1 cellular context compared by ENCODE assay signal in genomic region chr1:36156329-36157114, GRCh38.
TF ChIP-seq lines count a peak whose summit lies in the region.

No MANE protein-coding gene starts in this region.

TF ChIP-seq in HepG2, 621 proteins besides CTCF, POLR2A, EP300 and RAD21 (continued from another document and continues in another):
- TF ChIP-seq KIAA2018 (CRISPR knock-in tag; IDR thresholded peaks at IDR 0.05; ENCODE audit: borderline replicate concordance): no peak
- TF ChIP-seq ZNF468 (CRISPR knock-in tag; IDR thresholded peaks at IDR 0.05): no peak
- TF ChIP-seq, protein P1, sequence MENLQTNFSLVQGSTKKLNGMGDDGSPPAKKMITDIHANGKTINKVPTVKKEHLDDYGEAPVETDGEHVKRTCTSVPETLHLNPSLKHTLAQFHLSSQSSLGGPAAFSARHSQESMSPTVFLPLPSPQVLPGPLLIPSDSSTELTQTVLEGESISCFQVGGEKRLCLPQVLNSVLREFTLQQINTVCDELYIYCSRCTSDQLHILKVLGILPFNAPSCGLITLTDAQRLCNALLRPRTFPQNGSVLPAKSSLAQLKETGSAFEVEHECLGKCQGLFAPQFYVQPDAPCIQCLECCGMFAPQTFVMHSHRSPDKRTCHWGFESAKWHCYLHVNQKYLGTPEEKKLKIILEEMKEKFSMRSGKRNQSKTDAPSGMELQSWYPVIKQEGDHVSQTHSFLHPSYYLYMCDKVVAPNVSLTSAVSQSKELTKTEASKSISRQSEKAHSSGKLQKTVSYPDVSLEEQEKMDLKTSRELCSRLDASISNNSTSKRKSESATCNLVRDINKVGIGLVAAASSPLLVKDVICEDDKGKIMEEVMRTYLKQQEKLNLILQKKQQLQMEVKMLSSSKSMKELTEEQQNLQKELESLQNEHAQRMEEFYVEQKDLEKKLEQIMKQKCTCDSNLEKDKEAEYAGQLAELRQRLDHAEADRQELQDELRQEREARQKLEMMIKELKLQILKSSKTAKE (CRISPR knock-in tag; IDR thresholded peaks at IDR 0.05; ENCODE audit: borderline replicate concordance): 0 out of 2 replicates have a peak, but pooled peaks have one; percentile 38
- TF ChIP-seq ZNF430 (CRISPR knock-in tag; IDR thresholded peaks at IDR 0.05): 0 out of 2 replicates have a peak, but pooled peaks have one; percentile 20
- peak; percentile 93 for TF ChIP-seq ZMYM3 (CRISPR knock-in tag; IDR thresholded peaks at IDR 0.05)
- TF ChIP-seq ZNF124 (CRISPR knock-in tag; IDR thresholded peaks at IDR 0.05): no peak
- peak; percentile 7 for TF ChIP-seq AGO1 (IDR thresholded peaks at IDR 0.05; ENCODE audit: low read depth, low read length, poor library complexity, severe bottlenecking)
- TF ChIP-seq ZNF292 (CRISPR knock-in tag; IDR thresholded peaks at IDR 0.05; ENCODE audit: borderline replicate concordance, low read depth): peak; percentile 37; the same call in 1 of the 2 replicates
- TF ChIP-seq AGO2 (optimal IDR thresholded peaks at IDR 0.05; ENCODE audit: low read depth, low read length): peak; percentile 39
- 0 out of 2 replicates have a peak, but pooled peaks have one; percentile 14 for TF ChIP-seq MAX (IDR thresholded peaks at IDR 0.05)
- TF ChIP-seq NFYC (CRISPR knock-in tag; IDR thresholded peaks at IDR 0.05): no peak
- no peak for TF ChIP-seq ZNF460 (CRISPR knock-in tag; IDR thresholded peaks at IDR 0.05; ENCODE audit: borderline replicate concordance)
- TF ChIP-seq ZNF772 (CRISPR knock-in tag; IDR thresholded peaks at IDR 0.05): 0 out of 2 replicates have a peak, but pooled peaks have one; percentile 61
- no peak for TF ChIP-seq ZSCAN31 (CRISPR knock-in tag; IDR thresholded peaks at IDR 0.05; ENCODE audit: low read depth)
- TF ChIP-seq PATZ1 (CRISPR knock-in tag; IDR thresholded peaks at IDR 0.05): peak; percentile 46; the same call in 1 of the 2 replicates
- TF ChIP-seq ZNF567 (CRISPR knock-in tag; IDR thresholded peaks at IDR 0.05; ENCODE audit: borderline replicate concordance): no peak
- no peak for TF ChIP-seq PPARG (CRISPR knock-in tag; conservative IDR thresholded peaks at IDR 0.05)
- TF ChIP-seq, protein P2, sequence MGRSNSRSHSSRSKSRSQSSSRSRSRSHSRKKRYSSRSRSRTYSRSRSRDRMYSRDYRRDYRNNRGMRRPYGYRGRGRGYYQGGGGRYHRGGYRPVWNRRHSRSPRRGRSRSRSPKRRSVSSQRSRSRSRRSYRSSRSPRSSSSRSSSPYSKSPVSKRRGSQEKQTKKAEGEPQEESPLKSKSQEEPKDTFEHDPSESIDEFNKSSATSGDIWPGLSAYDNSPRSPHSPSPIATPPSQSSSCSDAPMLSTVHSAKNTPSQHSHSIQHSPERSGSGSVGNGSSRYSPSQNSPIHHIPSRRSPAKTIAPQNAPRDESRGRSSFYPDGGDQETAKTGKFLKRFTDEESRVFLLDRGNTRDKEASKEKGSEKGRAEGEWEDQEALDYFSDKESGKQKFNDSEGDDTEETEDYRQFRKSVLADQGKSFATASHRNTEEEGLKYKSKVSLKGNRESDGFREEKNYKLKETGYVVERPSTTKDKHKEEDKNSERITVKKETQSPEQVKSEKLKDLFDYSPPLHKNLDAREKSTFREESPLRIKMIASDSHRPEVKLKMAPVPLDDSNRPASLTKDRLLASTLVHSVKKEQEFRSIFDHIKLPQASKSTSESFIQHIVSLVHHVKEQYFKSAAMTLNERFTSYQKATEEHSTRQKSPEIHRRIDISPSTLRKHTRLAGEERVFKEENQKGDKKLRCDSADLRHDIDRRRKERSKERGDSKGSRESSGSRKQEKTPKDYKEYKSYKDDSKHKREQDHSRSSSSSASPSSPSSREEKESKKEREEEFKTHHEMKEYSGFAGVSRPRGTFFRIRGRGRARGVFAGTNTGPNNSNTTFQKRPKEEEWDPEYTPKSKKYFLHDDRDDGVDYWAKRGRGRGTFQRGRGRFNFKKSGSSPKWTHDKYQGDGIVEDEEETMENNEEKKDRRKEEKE (IDR thresholded peaks at IDR 0.05): no peak
- TF ChIP-seq ZNF580 (CRISPR knock-in tag; IDR thresholded peaks at IDR 0.05; ENCODE audit: borderline replicate concordance, low read depth): no peak
- TF ChIP-seq PBX3 (CRISPR knock-in tag; IDR thresholded peaks at IDR 0.05; ENCODE audit: borderline replicate concordance): no peak
- peak; percentile 25; the same call in 1 of the 2 replicates for TF ChIP-seq MEIS2 (CRISPR knock-in tag; IDR thresholded peaks at IDR 0.05)
- TF ChIP-seq NONO (IDR thresholded peaks at IDR 0.05): no peak
- TF ChIP-seq NONO (CRISPR knock-in tag; conservative IDR thresholded peaks at IDR 0.05): 0 out of 2 replicates have a peak, but pooled peaks have one; percentile 29
- TF ChIP-seq MTA3 (CRISPR knock-in tag; IDR thresholded peaks at IDR 0.05): no peak
- TF ChIP-seq HDAC2 (CRISPR knock-in tag; IDR thresholded peaks at IDR 0.05): 0 out of 2 replicates have a peak, but pooled peaks have one; percentile 13
- TF ChIP-seq SCMH1 (CRISPR knock-in tag; IDR thresholded peaks at IDR 0.05; ENCODE audit: borderline replicate concordance): no peak
- no peak for TF ChIP-seq KLF9 (CRISPR knock-in tag; IDR thresholded peaks at IDR 0.05; ENCODE audit: low read depth)
- no peak; the same call in 1 of the 2 replicates for TF ChIP-seq EED (CRISPR knock-in tag; IDR thresholded peaks at IDR 0.05)
- TF ChIP-seq, protein P3, sequence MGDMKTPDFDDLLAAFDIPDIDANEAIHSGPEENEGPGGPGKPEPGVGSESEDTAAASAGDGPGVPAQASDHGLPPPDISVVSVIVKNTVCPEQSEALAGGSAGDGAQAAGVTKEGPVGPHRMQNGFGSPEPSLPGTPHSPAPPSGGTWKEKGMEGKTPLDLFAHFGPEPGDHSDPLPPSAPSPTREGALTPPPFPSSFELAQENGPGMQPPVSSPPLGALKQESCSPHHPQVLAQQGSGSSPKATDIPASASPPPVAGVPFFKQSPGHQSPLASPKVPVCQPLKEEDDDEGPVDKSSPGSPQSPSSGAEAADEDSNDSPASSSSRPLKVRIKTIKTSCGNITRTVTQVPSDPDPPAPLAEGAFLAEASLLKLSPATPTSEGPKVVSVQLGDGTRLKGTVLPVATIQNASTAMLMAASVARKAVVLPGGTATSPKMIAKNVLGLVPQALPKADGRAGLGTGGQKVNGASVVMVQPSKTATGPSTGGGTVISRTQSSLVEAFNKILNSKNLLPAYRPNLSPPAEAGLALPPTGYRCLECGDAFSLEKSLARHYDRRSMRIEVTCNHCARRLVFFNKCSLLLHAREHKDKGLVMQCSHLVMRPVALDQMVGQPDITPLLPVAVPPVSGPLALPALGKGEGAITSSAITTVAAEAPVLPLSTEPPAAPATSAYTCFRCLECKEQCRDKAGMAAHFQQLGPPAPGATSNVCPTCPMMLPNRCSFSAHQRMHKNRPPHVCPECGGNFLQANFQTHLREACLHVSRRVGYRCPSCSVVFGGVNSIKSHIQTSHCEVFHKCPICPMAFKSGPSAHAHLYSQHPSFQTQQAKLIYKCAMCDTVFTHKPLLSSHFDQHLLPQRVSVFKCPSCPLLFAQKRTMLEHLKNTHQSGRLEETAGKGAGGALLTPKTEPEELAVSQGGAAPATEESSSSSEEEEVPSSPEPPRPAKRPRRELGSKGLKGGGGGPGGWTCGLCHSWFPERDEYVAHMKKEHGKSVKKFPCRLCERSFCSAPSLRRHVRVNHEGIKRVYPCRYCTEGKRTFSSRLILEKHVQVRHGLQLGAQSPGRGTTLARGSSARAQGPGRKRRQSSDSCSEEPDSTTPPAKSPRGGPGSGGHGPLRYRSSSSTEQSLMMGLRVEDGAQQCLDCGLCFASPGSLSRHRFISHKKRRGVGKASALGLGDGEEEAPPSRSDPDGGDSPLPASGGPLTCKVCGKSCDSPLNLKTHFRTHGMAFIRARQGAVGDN (CRISPR knock-in tag; IDR thresholded peaks at IDR 0.05): peak; percentile 72
- peak; percentile 62; the same call in 1 of the 2 replicates for TF ChIP-seq MYC (CRISPR knock-in tag; IDR thresholded peaks at IDR 0.05; ENCODE audit: borderline replicate concordance)
- TF ChIP-seq DMAP1 (CRISPR knock-in tag; IDR thresholded peaks at IDR 0.05): no peak
- no peak for TF ChIP-seq ZNF629 (CRISPR knock-in tag; conservative IDR thresholded peaks at IDR 0.05)
- TF ChIP-seq TBX2 (CRISPR knock-in tag; IDR thresholded peaks at IDR 0.05; ENCODE audit: borderline replicate concordance): peak; percentile 44; the same call in 1 of the 2 replicates
- TF ChIP-seq RARA (CRISPR knock-in tag; IDR thresholded peaks at IDR 0.05): no peak
- no peak for TF ChIP-seq SNAPC5 (CRISPR knock-in tag; IDR thresholded peaks at IDR 0.05; ENCODE audit: borderline replicate concordance)
- TF ChIP-seq MAF1 (CRISPR knock-in tag; IDR thresholded peaks at IDR 0.05; ENCODE audit: borderline replicate concordance): no peak
- no peak for TF ChIP-seq ARNT2 (CRISPR knock-in tag; IDR thresholded peaks at IDR 0.05; ENCODE audit: low read depth)
- no peak for TF ChIP-seq PAF1 (CRISPR knock-in tag; IDR thresholded peaks at IDR 0.05)
- 0 out of 2 replicates have a peak, but pooled peaks have one; percentile 24 for TF ChIP-seq ZNF143 (CRISPR knock-in tag; IDR thresholded peaks at IDR 0.05)
- TF ChIP-seq ZNF792 (CRISPR knock-in tag; IDR thresholded peaks at IDR 0.05): no peak
- TF ChIP-seq SALL1 (CRISPR knock-in tag; IDR thresholded peaks at IDR 0.05): peak; percentile 31; the same call in 1 of the 2 replicates
